Comparison of ENCODE assay signal across 11 cellular contexts in genomic region chr7:66167773-66168367, GRCh38. TPM values are rescaled to one million over a fixed set of nuclear protein-coding genes. Genes with fewer than 3 reads are reported as not detected.
DNase-seq lines count a peak whose midpoint lies in the region; ATAC-seq and TF ChIP-seq lines count a peak whose summit lies in the region.
"Had no signal": no experiment of that assay in that cellular context is flagged by ENCODE, and none has a peak within 500 bp of the region (broad histone marks: within the 10 kb centered on the region; RNA-seq: fewer than 3 reads in every experiment).

No MANE protein-coding gene starts in this region.

- H3K4me1 ChIP-seq in ACC112 (ENCODE audit: control insufficient read depth, insufficient read depth, low read length, unreplicated experiment), result peaks cover 21% of the 10 kb centered on the region
- H3K4me1 ChIP-seq in GM23248 (ENCODE audit: insufficient read depth), result peaks cover 13% of the 10 kb centered on the region

- WGBS in GM23248 (ENCODE audit: low coverage in 1 of 2, low lambda C conversion rate in 2 of 2, missing lambda C conversion rate in 2 of 2), 2 experiments, result 49 to 51% methylated on average over 7 of the region's 7 CpGs

- in situ Hi-C loops in GM23248 (cut with MboI), result no loop called here

- H3K36me3 ChIP-seq in ACC112 (ENCODE audit: insufficient read depth, low read length), result no peaks in the 10 kb centered on the region
- no peaks in the 10 kb centered on the region for H3K36me3 ChIP-seq in GM23248 (ENCODE audit: low read depth)

- H4K20me1 ChIP-seq in GM23248 (ENCODE audit: insufficient read depth), result no peaks in the 10 kb centered on the region

- H3K79me2 ChIP-seq in ACC112 (ENCODE audit: control insufficient read depth, insufficient read depth, low read length, unreplicated experiment), result no peaks in the 10 kb centered on the region
- no peaks in the 10 kb centered on the region for H3K79me2 ChIP-seq in GM23248 (ENCODE audit: insufficient read depth)

- peak; percentile 82 for DNase-seq in GM23248
- peak; percentile 41 for DNase-seq in NCI-H774 (lab: John Stamatoyannopoulos, UW)
- DNase-seq in dermis blood vessel endothelial cell, result peak; percentile 67
- no peak for DNase-seq in mesothelial cell of epicardium (ENCODE audit: low spot score in 2 of 2, unreplicated experiment in 2 of 2)
- DNase-seq in stimulated activated CD4-positive, alpha-beta T cell treated with anti-CD3 and anti-CD28 coated beads, Interleukin-15, amount 100 ng/mL, for 24 hours, result no peak
- no peak for DNase-seq in epidermal melanocyte (ENCODE audit: insufficient read length, low spot score)
- DNase-seq: C1 segment of cervical spinal cord; naive thymus-derived CD4-positive, alpha-beta T cell had no signal

- H3K27me3 Mint-ChIP-seq in mesothelial cell of epicardium (ENCODE audit: low read depth), result no peaks in the 10 kb centered on the region
- H3K27me3 Mint-ChIP-seq: naive thymus-derived CD4-positive, alpha-beta T cell had no signal

- TF ChIP-seq CTCF in mesothelial cell of epicardium (IDR thresholded peaks at IDR 0.05; ENCODE audit: unreplicated experiment), result no peak

- peaks cover 16% of the 10 kb centered on the region for H3F3A ChIP-seq in GM23248 (ENCODE audit: insufficient read depth)

- no peaks in the 10 kb centered on the region for H3K9me2 ChIP-seq in GM23248 (ENCODE audit: insufficient read depth)

- no peak overlapping the region for H2AFZ ChIP-seq in ACC112 (ENCODE audit: low read length, unreplicated experiment)
- H2AFZ ChIP-seq in GM23248, result no peak overlapping the region

- peak overlapping the region; percentile 45 for H3K4me2 ChIP-seq in GM23248 (ENCODE audit: unreplicated experiment)

- no peaks in the 10 kb centered on the region for H3K9me3 ChIP-seq in GM23248 (ENCODE audit: low read depth)

- no peak overlapping the region for H3K4me3 Mint-ChIP-seq in mesothelial cell of epicardium
- H3K4me3 Mint-ChIP-seq: naive thymus-derived CD4-positive, alpha-beta T cell; T-helper 2 cell treated with Interferon-gamma antibody and Interleukin-4, amounts not matched to agents 5 μg/mL and 100 μg/mL, for 36 hours had no signal

- H3K4me1 Mint-ChIP-seq in mesothelial cell of epicardium, result peaks cover 4% of the 10 kb centered on the region

- no peak for ATAC-seq in HG03095 (IDR thresholded peaks at IDR 0.05; ENCODE audit: unreplicated experiment)
- ATAC-seq: naive thymus-derived CD4-positive, alpha-beta T cell had no signal

- no peaks in the 10 kb centered on the region for H3K27me3 ChIP-seq in ACC112 (ENCODE audit: insufficient read depth, low read length)
- H3K27me3 ChIP-seq in GM23248 (replicated peaks; ENCODE audit: insufficient read depth), result no peaks in the 10 kb centered on the region

- no peaks in the 10 kb centered on the region for H3K36me3 Mint-ChIP-seq in mesothelial cell of epicardium

- no peak overlapping the region for H3K27ac Mint-ChIP-seq in mesothelial cell of epicardium
- H3K27ac Mint-ChIP-seq: naive thymus-derived CD4-positive, alpha-beta T cell; T-helper 2 cell treated with Interferon-gamma antibody and Interleukin-4, amounts not matched to agents 5 μg/mL and 100 μg/mL, for 36 hours had no signal

- no peaks in the 10 kb centered on the region for H3K9me3 Mint-ChIP-seq in mesothelial cell of epicardium
- H3K9me3 Mint-ChIP-seq: T-helper 2 cell treated with Interferon-gamma antibody and Interleukin-4, amounts not matched to agents 5 μg/mL and 100 μg/mL, for 36 hours had no signal

- H3K4me3 ChIP-seq in ACC112 (ENCODE audit: low read depth, low read length) (0 out of 2 replicates have a peak overlapping the region, but pooled peaks have one; percentile 42), GM23248 (no peak overlapping the region)

- no peak overlapping the region for H3K9ac ChIP-seq in GM23248

- H3K27ac ChIP-seq in ACC112 (ENCODE audit: low read depth, low read length) (peak overlapping the region; percentile 53), GM23248 (no peak overlapping the region)

RNA-seq across cellular contexts. Expression of gene TPST1, which starts 37.3 kb away (rescaled TPM):
- total RNA-seq in GM23248 (2014; rRNA removed; shearing (Covaris generic)), result 46.0 and 54.1 TPM in 2 replicates
- polyA plus RNA-seq in GM23248 (2016; fragmentation: Nextera tagmentation; extraction: Ambion mirVana), result 53.7 and 57.0 TPM in 2 replicates
- total RNA-seq in dermis blood vessel endothelial cell, result 38.5 and 42.5 TPM in 2 replicates
- total RNA-seq in mesothelial cell of epicardium, result 36.7 to 41.2 TPM (median 37.7 TPM) in 3 replicates

RNA-seq across cellular contexts. Expression of gene CRCP, which starts 53.2 kb away (rescaled TPM):
- 28.6 and 39.5 TPM in 2 replicates for total RNA-seq in GM23248 (2014; rRNA removed; shearing (Covaris generic))
- 31.3 and 35.4 TPM in 2 replicates for polyA plus RNA-seq in GM23248 (2016; fragmentation: Nextera tagmentation; extraction: Ambion mirVana)
- 22.5 and 25.4 TPM in 2 replicates for total RNA-seq in dermis blood vessel endothelial cell
- 25.8 to 27.0 TPM (median 26.5 TPM) in 3 replicates for total RNA-seq in mesothelial cell of epicardium

Comparison
In these comparisons a context has a peak if more than half of its experiments do, and no peak if none do; other contexts are left out.
1. DNase-seq: peak in GM23248 (single experiment), NCI-H774 (single experiment) and dermis blood vessel endothelial cell (single experiment); none in mesothelial cell of epicardium (0 of 2), stimulated activated CD4-positive, alpha-beta T cell treated with anti-CD3 and anti-CD28 coated beads, Interleukin-15, amount 100 ng/mL, for 24 hours (single experiment) and epidermal melanocyte (single experiment).